In the genomic region with DNA sequence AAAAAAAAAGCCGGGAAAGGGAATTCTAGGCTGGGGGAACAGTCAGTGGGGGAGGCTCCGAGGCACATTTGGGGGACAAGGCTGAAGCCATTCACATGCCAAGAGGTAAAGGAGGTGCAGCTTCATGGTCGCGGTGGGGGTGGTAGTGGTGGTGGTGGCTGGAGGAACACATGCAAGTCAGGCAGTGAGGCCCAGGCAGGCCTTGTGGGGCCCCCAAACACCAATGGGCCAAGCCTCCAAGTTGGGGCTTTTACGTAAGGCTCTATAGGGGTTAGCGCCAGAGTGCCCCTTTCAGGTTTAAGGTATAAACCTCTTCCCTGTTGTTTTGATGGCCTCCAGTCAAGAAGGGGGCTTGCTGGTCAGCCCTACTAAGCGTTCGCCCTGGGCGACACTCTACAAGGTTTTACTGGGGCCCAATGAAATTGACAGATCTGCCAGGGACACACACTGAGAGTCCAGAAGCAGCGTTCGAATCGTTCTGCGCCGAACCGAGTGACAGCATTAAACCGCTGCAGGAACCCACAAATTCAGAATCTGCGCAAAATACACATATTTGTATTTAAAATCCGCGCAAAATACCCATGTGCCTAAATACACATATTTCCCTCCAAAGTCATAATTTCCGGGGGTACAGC, we compare ENCODE assay signal across 8 cellular contexts. TPM values are rescaled to one million over a fixed set of nuclear protein-coding genes. Genes with fewer than 3 reads are reported as not detected.
DNase-seq lines count a peak whose midpoint lies in the region; ATAC-seq and TF ChIP-seq lines count a peak whose summit lies in the region.

No MANE protein-coding gene starts in this region.

- peak overlapping the region; percentile 93 to 95 for H3K27ac Mint-ChIP-seq in natural killer cell treated with Interleukin-12 subunit alpha and Interleukin-12 subunit beta and Interleukin-15 and Interleukin-18, amount 100 ng/mL, for 72 hours

- H2AFZ ChIP-seq in MM.1S (ENCODE audit: low read length): peak overlapping the region; percentile 94

- POLR2A ChIA-PET in GM10248 (lab: Yijun Ruan, JAX): interaction anchor here (0.6 to 0.7 kb wide), 2 partner anchors 19 to 33 kb away, joined by 7 read pairs; a partner anchor contains a TSS

- peak overlapping the region; percentile 78 for H3K4me3 ChIP-seq in BE2C (ENCODE audit: low read depth, low read length)
- H3K4me3 ChIP-seq in MM.1S (ENCODE audit: low read length): peak overlapping the region; percentile 95
- H3K4me3 ChIP-seq in duodenal mucosa (ENCODE audit: low read depth in 1 of 2, low read length in 2 of 2): peak overlapping the region; percentile 89 to 90

- H3K4me1 Mint-ChIP-seq in natural killer cell treated with Interleukin-12 subunit alpha and Interleukin-12 subunit beta and Interleukin-15 and Interleukin-18, amount 100 ng/mL, for 72 hours (ENCODE audit: low read depth in 2 of 2): peaks cover 35 to 47% of the 10 kb centered on the region in 2 donors

- H3K36me3 ChIP-seq in BE2C (peaks cover 8% of the 10 kb centered on the region), MM.1S (replicated peaks; ENCODE audit: insufficient read depth, low read length) (no peaks in the 10 kb centered on the region), duodenal mucosa (ENCODE audit: control insufficient read depth in 1 of 2, insufficient read depth in 2 of 2, low read length in 2 of 2) (peaks cover 17 to 23% of the 10 kb centered on the region in 2 donors)

- no peaks in the 10 kb centered on the region for H4K20me1 ChIP-seq in MM.1S (ENCODE audit: insufficient read depth, low read length)

- H3K79me2 ChIP-seq in MM.1S (ENCODE audit: low read length): peaks cover 10% of the 10 kb centered on the region

- H3F3A ChIP-seq in MM.1S (ENCODE audit: insufficient read depth, low read length): peaks cover 6% of the 10 kb centered on the region; the same call in 1 of the 2 replicates

- H3K9ac ChIP-seq in MM.1S (ENCODE audit: low read length) (peak overlapping the region; percentile 99), duodenal mucosa (ENCODE audit: low read depth in 1 of 2, low read length in 2 of 2) (peak overlapping the region; percentile 86 to 91)

- no peak for ATAC-seq in natural killer cell treated with Interleukin-12 subunit alpha and Interleukin-12 subunit beta and Interleukin-15 and Interleukin-18, amount 100 ng/mL, for 72 hours
- no peak for ATAC-seq in HG02885 (IDR thresholded peaks at IDR 0.05; ENCODE audit: poor library complexity, unreplicated experiment)

- no peaks in the 10 kb centered on the region for H3K9me2 ChIP-seq in MM.1S (replicated peaks; ENCODE audit: insufficient read depth, low read length)

- H3K36me3 Mint-ChIP-seq in natural killer cell treated with Interleukin-12 subunit alpha and Interleukin-12 subunit beta and Interleukin-15 and Interleukin-18, amount 100 ng/mL, for 72 hours: no peaks in the 10 kb centered on the region

- CTCF ChIA-PET in GM10248 (lab: Yijun Ruan, JAX): interaction anchor here (0.8 to 7.1 kb wide), 26 partner anchors 8 to 266 kb away, joined by 3 to 63 read pairs (median 6); a partner anchor contains a TSS

- H3K27me3 ChIP-seq in BE2C (no peaks in the 10 kb centered on the region), MM.1S (replicated peaks; ENCODE audit: insufficient read depth, low read length) (no peaks in the 10 kb centered on the region), duodenal mucosa (ENCODE audit: control insufficient read depth in 1 of 2, insufficient read depth in 2 of 2, low read length in 2 of 2) (no peaks in the 10 kb centered on the region)

- H3K27ac ChIP-seq in MM.1S (ENCODE audit: low read length) (peak overlapping the region; percentile 96; the same call in 1 of the 2 replicates), duodenal mucosa (ENCODE audit: low read depth, low read length) (peak overlapping the region; percentile 100)

- DNase-seq in BE2C (no peak), MM.1S (no peak), NCI-H146 (lab: John Stamatoyannopoulos, UW) (no peak), NCI-H2171 treated with DMSO at 0.1 percent for 48 hours (lab: John Stamatoyannopoulos, UW) (no peak), GM10248 (ENCODE audit: extremely low spot score) (no peak)
- no peak for DNase-seq in natural killer cell treated with Interleukin-12 subunit alpha and Interleukin-12 subunit beta and Interleukin-15 and Interleukin-18, amount 100 ng/mL, for 72 hours (ENCODE audit: low spot score)

- peak overlapping the region; percentile 94 for H3K4me3 Mint-ChIP-seq in natural killer cell treated with Interleukin-12 subunit alpha and Interleukin-12 subunit beta and Interleukin-15 and Interleukin-18, amount 100 ng/mL, for 72 hours

- H3K9me3 ChIP-seq in BE2C (no peaks in the 10 kb centered on the region), MM.1S (replicated peaks; ENCODE audit: insufficient read depth, low read length) (no peaks in the 10 kb centered on the region), duodenal mucosa (ENCODE audit: control insufficient read depth in 1 of 2, low read length in 2 of 2) (no peaks in the 10 kb centered on the region)

- peak overlapping the region; percentile 71 for H3K4me2 ChIP-seq in MM.1S (ENCODE audit: low read depth, low read length)

- peaks cover 11% of the 10 kb centered on the region for H3K4me1 ChIP-seq in BE2C
- H3K4me1 ChIP-seq in MM.1S (ENCODE audit: low read length): 0 out of 2 replicates have a peak, but pooled peaks cover 5% of the 10 kb centered on the region
- peaks cover 27 to 31% of the 10 kb centered on the region in 2 donors for H3K4me1 ChIP-seq in duodenal mucosa (ENCODE audit: control insufficient read depth in 1 of 2, insufficient read depth in 2 of 2, low read length in 2 of 2)

- no peaks in the 10 kb centered on the region for H3K27me3 Mint-ChIP-seq in natural killer cell treated with Interleukin-12 subunit alpha and Interleukin-12 subunit beta and Interleukin-15 and Interleukin-18, amount 100 ng/mL, for 72 hours

- H3K9me3 Mint-ChIP-seq in natural killer cell treated with Interleukin-12 subunit alpha and Interleukin-12 subunit beta and Interleukin-15 and Interleukin-18, amount 100 ng/mL, for 72 hours: no peaks in the 10 kb centered on the region

- TF ChIP-seq CTCF in BE2C (IDR thresholded peaks at IDR 0.05; ENCODE audit: low read depth, low read length) (no peak), MM.1S (IDR thresholded peaks at IDR 0.05; ENCODE audit: low read length) (no peak), GM10248 (IDR thresholded peaks at IDR 0.05; ENCODE audit: control extremely low read depth, extremely low read depth, low read depth, missing control alignments) (no peak)

RNA-seq across cellular contexts. Expression of a gene that starts 0.8 kb away (rescaled TPM):
- 27.3 TPM for polyA plus RNA-seq in BE2C (2012; ENCODE audit: insufficient read depth, insufficient read length, low read depth)
- total RNA-seq in natural killer cell treated with Interleukin-12 subunit alpha and Interleukin-12 subunit beta and Interleukin-15 and Interleukin-18, amount 100 ng/mL, for 72 hours: 10 to 100 TPM; 13.5 to 19.7 TPM

RNA-seq across cellular contexts. Expression of a gene that starts 23.4 kb away (rescaled TPM):
- polyA plus RNA-seq in BE2C (2012; ENCODE audit: insufficient read depth, insufficient read length, low read depth): 87.2 TPM
- total RNA-seq in natural killer cell treated with Interleukin-12 subunit alpha and Interleukin-12 subunit beta and Interleukin-15 and Interleukin-18, amount 100 ng/mL, for 72 hours: 10 to 100 TPM; 38.9 to 84.1 TPM

RNA-seq across cellular contexts. Expression of a gene that starts 27.1 kb away (rescaled TPM):
- polyA plus RNA-seq in BE2C (2012; ENCODE audit: insufficient read depth, insufficient read length, low read depth): 11.6 TPM
- total RNA-seq in natural killer cell treated with Interleukin-12 subunit alpha and Interleukin-12 subunit beta and Interleukin-15 and Interleukin-18, amount 100 ng/mL, for 72 hours: 10 to 100 TPM; 38.6 to 45.2 TPM

RNA-seq across cellular contexts. Expression of a gene that starts 33.0 kb away (rescaled TPM):
- 181 TPM for polyA plus RNA-seq in BE2C (2012; ENCODE audit: insufficient read depth, insufficient read length, low read depth)
- total RNA-seq in natural killer cell treated with Interleukin-12 subunit alpha and Interleukin-12 subunit beta and Interleukin-15 and Interleukin-18, amount 100 ng/mL, for 72 hours: 100 to 1,000 TPM in 1 of 2 donors, 10 to 100 TPM in 1; 75.4 to 118 TPM

RNA-seq across cellular contexts. Expression of a gene that starts 38.3 kb away (rescaled TPM):
- polyA plus RNA-seq in BE2C (2012; ENCODE audit: insufficient read depth, insufficient read length, low read depth): 0.65 TPM
- total RNA-seq in natural killer cell treated with Interleukin-12 subunit alpha and Interleukin-12 subunit beta and Interleukin-15 and Interleukin-18, amount 100 ng/mL, for 72 hours: under 1 TPM; 0.24 to 0.36 TPM
